8 cellular contexts compared by ENCODE assay signal in genomic region chr9:136808781-136809158, GRCh38. TPM values are rescaled to one million over a fixed set of nuclear protein-coding genes. Genes with fewer than 3 reads are reported as not detected.
A peak's percentile ranks its signal among the peaks of the same experiment; 100 is the strongest.
DNase-seq lines count a peak whose midpoint lies in the region; ATAC-seq and TF ChIP-seq lines count a peak whose summit lies in the region.

No MANE protein-coding gene starts in this region.

- H3K36me3 ChIP-seq in NT2/D1 (ENCODE audit: insufficient read depth, insufficient read length, low read length) (peaks cover 74% of the 10 kb centered on the region), duodenal mucosa (ENCODE audit: control insufficient read depth in 1 of 2, insufficient read depth in 2 of 2, low read length in 2 of 2) (peaks cover 0 to 17% of the 10 kb centered on the region in 2 donors)

- in situ Hi-C loops in GM13977 (cut with MboI; ENCODE audit: low pct_unique_long_range_greater_than_20kb, low sequenced_read_pairs, unreplicated experiment): no loop called here

- peak overlapping the region; percentile 99 for H3K9ac ChIP-seq in NT2/D1 (ENCODE audit: insufficient read length, low read depth)
- H3K9ac ChIP-seq in duodenal mucosa (ENCODE audit: low read depth in 1 of 2, low read length in 2 of 2): peak overlapping the region; percentile 61 to 65

- no peaks in the 10 kb centered on the region for H3K27me3 ChIP-seq in NT2/D1 (ENCODE audit: insufficient read depth, insufficient read length)
- H3K27me3 ChIP-seq in duodenal mucosa (ENCODE audit: control insufficient read depth in 1 of 2, insufficient read depth in 2 of 2, low read length in 2 of 2): no peaks in the 10 kb centered on the region

- no peaks in the 10 kb centered on the region for H3K27me3 Mint-ChIP-seq in natural killer cell treated with Interleukin-12 subunit alpha and Interleukin-12 subunit beta and Interleukin-15 and Interleukin-18, amount 100 ng/mL, for 72 hours

- ATAC-seq in natural killer cell treated with Interleukin-12 subunit alpha and Interleukin-12 subunit beta and Interleukin-15 and Interleukin-18, amount 100 ng/mL, for 72 hours: no peak
- no peak for ATAC-seq in HG03442 (IDR thresholded peaks at IDR 0.05; ENCODE audit: unreplicated experiment)

- H3K4me1 ChIP-seq in NT2/D1 (ENCODE audit: insufficient read depth, insufficient read length) (peaks cover 9% of the 10 kb centered on the region), duodenal mucosa (ENCODE audit: control insufficient read depth in 1 of 2, insufficient read depth in 2 of 2, low read length in 2 of 2) (peaks cover 16 to 29% of the 10 kb centered on the region in 2 donors)

- no peaks in the 10 kb centered on the region for H3K9me3 Mint-ChIP-seq in natural killer cell treated with Interleukin-12 subunit alpha and Interleukin-12 subunit beta and Interleukin-15 and Interleukin-18, amount 100 ng/mL, for 72 hours

- peaks cover 4% of the 10 kb centered on the region for H3K36me3 Mint-ChIP-seq in natural killer cell treated with Interleukin-12 subunit alpha and Interleukin-12 subunit beta and Interleukin-15 and Interleukin-18, amount 100 ng/mL, for 72 hours

- TF ChIP-seq CTCF in GM13977 (IDR thresholded peaks at IDR 0.05; ENCODE audit: extremely low read depth, insufficient read depth, missing control alignments): no peak

- H3K27ac ChIP-seq in duodenal mucosa (ENCODE audit: low read depth, low read length): no peak overlapping the region

- peak overlapping the region; percentile 88 for H3K4me3 Mint-ChIP-seq in natural killer cell treated with Interleukin-12 subunit alpha and Interleukin-12 subunit beta and Interleukin-15 and Interleukin-18, amount 100 ng/mL, for 72 hours

- H3K4me1 Mint-ChIP-seq in natural killer cell treated with Interleukin-12 subunit alpha and Interleukin-12 subunit beta and Interleukin-15 and Interleukin-18, amount 100 ng/mL, for 72 hours (ENCODE audit: low read depth in 2 of 2): peaks cover 24 to 32% of the 10 kb centered on the region in 2 donors

- H3K9me3 ChIP-seq in NT2/D1 (ENCODE audit: insufficient read depth, low read length) (no peaks in the 10 kb centered on the region), duodenal mucosa (ENCODE audit: control insufficient read depth in 1 of 2, low read length in 2 of 2) (no peaks in the 10 kb centered on the region)

- H3K4me3 ChIP-seq in GM08714 (ENCODE audit: low read length): peak overlapping the region; percentile 93
- peak overlapping the region; percentile 80 for H3K4me3 ChIP-seq in NT2/D1 (ENCODE audit: insufficient read length, low read depth)
- H3K4me3 ChIP-seq in duodenal mucosa (ENCODE audit: low read depth in 1 of 2, low read length in 2 of 2): peak overlapping the region; percentile 75 to 80

- DNase-seq in NT2/D1 (ENCODE audit: low read depth, low spot score) (no peak), amniotic stem cell (lab: John Stamatoyannopoulos, UW) (no peak), GM13977 (ENCODE audit: low spot score) (no peak), NCI-H1436 treated with DMSO at 0.1 percent for 48 hours (lab: John Stamatoyannopoulos, UW) (no peak)
- no peak for DNase-seq in natural killer cell treated with Interleukin-12 subunit alpha and Interleukin-12 subunit beta and Interleukin-15 and Interleukin-18, amount 100 ng/mL, for 72 hours (ENCODE audit: low spot score)

- H3K27ac Mint-ChIP-seq in natural killer cell treated with Interleukin-12 subunit alpha and Interleukin-12 subunit beta and Interleukin-15 and Interleukin-18, amount 100 ng/mL, for 72 hours: peak overlapping the region; percentile 33 to 68

RNA-seq across cellular contexts. Expression of gene RABL6, which starts 1.0 kb away (rescaled TPM):
- 100 to 1,000 TPM in 1 of 2 donors, 10 to 100 TPM in 1; 74.1 to 151 TPM for total RNA-seq in natural killer cell treated with Interleukin-12 subunit alpha and Interleukin-12 subunit beta and Interleukin-15 and Interleukin-18, amount 100 ng/mL, for 72 hours

RNA-seq across cellular contexts. Expression of gene CCDC183, which starts 12.6 kb away (rescaled TPM):
- total RNA-seq in natural killer cell treated with Interleukin-12 subunit alpha and Interleukin-12 subunit beta and Interleukin-15 and Interleukin-18, amount 100 ng/mL, for 72 hours: under 1 TPM; 0.38 to 0.45 TPM

RNA-seq across cellular contexts. Expression of gene TMEM141, which starts 17.6 kb away (rescaled TPM):
- 10 to 100 TPM; 31.9 to 50.5 TPM for total RNA-seq in natural killer cell treated with Interleukin-12 subunit alpha and Interleukin-12 subunit beta and Interleukin-15 and Interleukin-18, amount 100 ng/mL, for 72 hours

RNA-seq across cellular contexts. Expression of gene AJM1, which starts 33.5 kb away (rescaled TPM):
- total RNA-seq in natural killer cell treated with Interleukin-12 subunit alpha and Interleukin-12 subunit beta and Interleukin-15 and Interleukin-18, amount 100 ng/mL, for 72 hours: 10 to 100 TPM in 1 of 2 donors, 1 to 10 TPM in 1; 7.8 to 11.2 TPM

RNA-seq across cellular contexts. Expression of gene PHPT1, which starts 40.4 kb away (rescaled TPM):
- 100 to 1,000 TPM in 1 of 2 donors, 10 to 100 TPM in 1; 71.5 to 108 TPM for total RNA-seq in natural killer cell treated with Interleukin-12 subunit alpha and Interleukin-12 subunit beta and Interleukin-15 and Interleukin-18, amount 100 ng/mL, for 72 hours
